Comparison of ENCODE assay signal across 35 cellular contexts in genomic region chr1:99754697-99755096, GRCh38. TPM values are rescaled to one million over a fixed set of nuclear protein-coding genes. Genes with fewer than 3 reads are reported as not detected.
DNase-seq lines count a peak whose midpoint lies in the region; ATAC-seq, FAIRE-seq and TF ChIP-seq lines count a peak whose summit lies in the region.
"Had no signal": no experiment of that assay in that cellular context is flagged by ENCODE, and none has a peak within 500 bp of the region (broad histone marks: within the 10 kb centered on the region; RNA-seq: fewer than 3 reads in every experiment).

No MANE protein-coding gene starts in this region.

- no peaks in the 10 kb centered on the region for H3K9me3 Mint-ChIP-seq in Calu3 (ENCODE audit: low read depth, unreplicated experiment)
- H3K9me3 Mint-ChIP-seq: CD4-positive, alpha-beta T cell; CD8-positive, alpha-beta T cell had no signal

- in situ Hi-C loops in HepG2 (cut with HindIII; ENCODE audit: extremely low pct_ligation_motif_present, low pct_unique_long_range_greater_than_20kb), result no loop called here

- DNase-seq in HepG2 (ENCODE audit: low spot score), result peak; percentile 45
- no peak for DNase-seq in right lobe of liver
- no peak for DNase-seq in Calu3
- no peak for DNase-seq in mesendoderm
- no peak for DNase-seq in vagina (ENCODE audit: extremely low spot score in 2 of 2)
- no peak for DNase-seq in left colon
- no peak for DNase-seq in SKM-1 (lab: John Stamatoyannopoulos, UW; ENCODE audit: unreplicated experiment)
- DNase-seq in H4 (ENCODE audit: low spot score), result no peak
- DNase-seq: 8988T; ACHN; AML-193; BE2C; C1 segment of cervical spinal cord; Caco-2; CD4-positive, alpha-beta memory T cell; CD4-positive, alpha-beta T cell; CD4-positive, CD25-positive, alpha-beta regulatory T cell; CD8-positive, alpha-beta memory T cell; CD8-positive, alpha-beta T cell; COR-L47; DMS 273 treated with DMSO at 0.1 percent for 48 hours; DMS153; DMS79; DMS79 treated with DMSO at 0.1 percent for 48 hours; DND-41; EL had no signal

- peaks cover 11% of the 10 kb centered on the region for H3K36me3 Mint-ChIP-seq in Calu3 (ENCODE audit: insufficient read depth, unreplicated experiment)
- H3K36me3 Mint-ChIP-seq: CD14-positive monocyte; CD4-positive, CD25-positive, alpha-beta regulatory T cell; CD8-positive, alpha-beta memory T cell; CD8-positive, alpha-beta T cell had no signal

- intact Hi-C loops in HepG2 (cut with micrococcal nuclease; ENCODE audit: unreplicated experiment), result loop anchor here (5.0 kb wide), 1 partner anchor 598 kb away; the partner anchor contains the start of gene CDC14A
- intact Hi-C loops in right lobe of liver (cut with DNase I), result no loop called here
- intact Hi-C loops in Calu3 (cut with micrococcal nuclease; ENCODE audit: unreplicated experiment), result no loop called here
- intact Hi-C loops in vagina (cut with DNase I), result no loop called here
- intact Hi-C loops in left colon (cut with DNase I, micrococcal nuclease), result no loop called here

- POLR2A ChIA-PET in HepG2 (lab: Yijun Ruan, JAX), result interaction anchor here (2.5 kb wide), 1 partner anchor 12 kb away, joined by 7 read pairs; the partner anchor contains the start of gene FRRS1

- no peak for FAIRE-seq in HepG2 (lab: Jason Lieb, UNC)
- FAIRE-seq: A204.1, A549, D721Med had no signal

- no peaks in the 10 kb centered on the region for H3K9me3 ChIP-seq in HepG2 (ENCODE audit: low read length)
- no peaks in the 10 kb centered on the region for H3K9me3 ChIP-seq in right lobe of liver
- no peaks in the 10 kb centered on the region for H3K9me3 ChIP-seq in vagina
- H3K9me3 ChIP-seq: A549, BE2C, Caco-2 had no signal

- H4K8ac ChIP-seq in mesendoderm (ENCODE audit: low read depth, low read length), result no peak overlapping the region

- H4K20me1 ChIP-seq in HepG2 (ENCODE audit: insufficient read depth, low read length), result no peaks in the 10 kb centered on the region
- H4K20me1 ChIP-seq: BLaER1; BLaER1 treated with 17β-estradiol and CSF1 and Interleukin-3, amounts not matched to agents 10 nM and 100 nM had no signal

- BruUV-seq in HepG2 (replicated peaks; lab: Mats Ljungman, UMichigan) (no TSS peak), Calu3 (replicated peaks; lab: Mats Ljungman, UMichigan) (no TSS peak)

- no peaks in the 10 kb centered on the region for H3K27me3 ChIP-seq in HepG2 (ENCODE audit: control insufficient read depth in 1 of 2, insufficient read depth in 2 of 2, low read length in 2 of 2)
- no peaks in the 10 kb centered on the region for H3K27me3 ChIP-seq in right lobe of liver
- no peaks in the 10 kb centered on the region for H3K27me3 ChIP-seq in mesendoderm (ENCODE audit: insufficient read depth, low read length, poor library complexity)
- no peaks in the 10 kb centered on the region for H3K27me3 ChIP-seq in vagina
- H3K27me3 ChIP-seq: BE2C; BLaER1; BLaER1 treated with 17β-estradiol and CSF1 and Interleukin-3, amounts not matched to agents 10 nM and 100 nM had no signal

- peaks cover 49% of the 10 kb centered on the region for H3K4me1 Mint-ChIP-seq in Calu3 (ENCODE audit: low read depth, unreplicated experiment)

- no peak for TF ChIP-seq RAD21 in HepG2 (CRISPR knock-in tag; IDR thresholded peaks at IDR 0.05)

- 49% methylated on average over 5 of the region's 5 CpGs for WGBS in HepG2 (ENCODE audit: low lambda C conversion rate)
- 73% methylated on average over 5 of the region's 5 CpGs for WGBS in right lobe of liver (ENCODE audit: insufficient coverage, low coverage, low lambda C conversion rate, missing lambda C conversion rate)
- WGBS in mesendoderm (ENCODE audit: extremely low coverage, insufficient coverage, low lambda C conversion rate), result no CpG with 5 or more reads among the region's 5 CpGs

- H3K4me2 ChIP-seq in HepG2 (ENCODE audit: low read depth, low read length) (peak overlapping the region; percentile 51), mesendoderm (ENCODE audit: low read length) (no peak overlapping the region)
- H3K4me2 ChIP-seq: A549; BLaER1; BLaER1 treated with 17β-estradiol and CSF1 and Interleukin-3, amounts not matched to agents 10 nM and 100 nM had no signal

- H3K9ac ChIP-seq in HepG2 (ENCODE audit: insufficient read depth, low read depth, low read length) (no peak overlapping the region), mesendoderm (ENCODE audit: low read length) (no peak overlapping the region)
- H3K9ac ChIP-seq: BLaER1; BLaER1 treated with 17β-estradiol and CSF1 and Interleukin-3, amounts not matched to agents 10 nM and 100 nM had no signal

- no peak for TF ChIP-seq POLR2A in HepG2 (IDR thresholded peaks at IDR 0.05; ENCODE audit: insufficient read depth in 1 of 2, low read depth in 2 of 2, low read length in 2 of 2)
- TF ChIP-seq POLR2A in right lobe of liver (IDR thresholded peaks at IDR 0.05), result no peak
- no peak for TF ChIP-seq POLR2A in vagina (IDR thresholded peaks at IDR 0.05)

- H2AK5ac ChIP-seq in mesendoderm (ENCODE audit: low read length), result no peak overlapping the region

- H3K27me3 Mint-ChIP-seq in Calu3 (ENCODE audit: unreplicated experiment), result no peaks in the 10 kb centered on the region
- H3K27me3 Mint-ChIP-seq: B cell; CD4-positive, alpha-beta memory T cell; CD4-positive, alpha-beta T cell had no signal

- H3K36me3 ChIP-seq in HepG2 (replicated peaks in 1 of 2; ENCODE audit: control insufficient read depth in 1 of 2, insufficient read depth in 2 of 2, low read length in 2 of 2) (no peaks in the 10 kb centered on the region), right lobe of liver (no peaks in the 10 kb centered on the region), mesendoderm (ENCODE audit: control insufficient read depth, insufficient read depth, low read length) (no peaks in the 10 kb centered on the region), vagina (no peaks in the 10 kb centered on the region)
- H3K36me3 ChIP-seq: BE2C; BLaER1; BLaER1 treated with 17β-estradiol and CSF1 and Interleukin-3, amounts not matched to agents 10 nM and 100 nM had no signal

- peak overlapping the region; percentile 31 for H3K27ac Mint-ChIP-seq in Calu3 (ENCODE audit: unreplicated experiment)
- H3K27ac Mint-ChIP-seq: B cell; CD4-positive, alpha-beta T cell; CD8-positive, alpha-beta memory T cell; CD8-positive, alpha-beta T cell had no signal

- peaks cover 3% of the 10 kb centered on the region for H3K79me1 ChIP-seq in mesendoderm (ENCODE audit: low read length)

- no peak overlapping the region for H2BK120ac ChIP-seq in mesendoderm (ENCODE audit: low read depth, low read length)

- TF ChIP-seq EP300 in HepG2 (IDR thresholded peaks at IDR 0.05; ENCODE audit: low read depth in 2 of 2, low read length in 2 of 2) (peak in 1 of 2 experiments; percentile 45; a peak in 1 of 4 replicates), HepG2 (CRISPR knock-in tag; IDR thresholded peaks at IDR 0.05; ENCODE audit: borderline replicate concordance) (no peak)

- no peak overlapping the region; a peak in 1 of 6 replicates for H3K4me3 ChIP-seq in HepG2 (replicated peaks in 1 of 3; ENCODE audit: insufficient read depth in 1 of 3, low read depth in 2 of 3, low read length in 3 of 3)
- H3K4me3 ChIP-seq in right lobe of liver, result no peak overlapping the region
- no peak overlapping the region for H3K4me3 ChIP-seq in mesendoderm (ENCODE audit: low read length)
- H3K4me3 ChIP-seq in vagina, result no peak overlapping the region
- H3K4me3 ChIP-seq: A549; BLaER1; BLaER1 treated with 17β-estradiol and CSF1 and Interleukin-3, amounts not matched to agents 10 nM and 100 nM had no signal

- ATAC-seq in HepG2 (peak; percentile 81), right lobe of liver (no peak), left colon (no peak)
- ATAC-seq: A549; CD8-positive, alpha-beta T cell had no signal

- H3K79me2 ChIP-seq in HepG2 (ENCODE audit: insufficient read depth, low read length) (peaks cover 64% of the 10 kb centered on the region), mesendoderm (ENCODE audit: control insufficient read depth, insufficient read depth, low read length) (peaks cover 3% of the 10 kb centered on the region)

- H3K23ac ChIP-seq in mesendoderm (ENCODE audit: low read length), result no peak overlapping the region

- H4K5ac ChIP-seq in mesendoderm (ENCODE audit: low read length), result no peak overlapping the region

- peak overlapping the region; percentile 19 for H2BK15ac ChIP-seq in mesendoderm (replicated peaks; ENCODE audit: low read depth)

- H2BK5ac ChIP-seq in mesendoderm (ENCODE audit: low read length), result no peak overlapping the region

- H3K4ac ChIP-seq in mesendoderm (ENCODE audit: low read depth, low read length), result no peak overlapping the region

- no peak overlapping the region for H2AFZ ChIP-seq in HepG2 (ENCODE audit: low read length)

- peak overlapping the region; percentile 0 for H3K4me3 Mint-ChIP-seq in Calu3 (ENCODE audit: low read depth, unreplicated experiment)
- H3K4me3 Mint-ChIP-seq: B cell; CD14-positive monocyte; CD4-positive, alpha-beta memory T cell; CD4-positive, alpha-beta T cell; CD4-positive, CD25-positive, alpha-beta regulatory T cell; CD8-positive, alpha-beta memory T cell; CD8-positive, alpha-beta T cell had no signal

- TF ChIP-seq CTCF in HepG2 (CRISPR knock-in tag; IDR thresholded peaks at IDR 0.05), result no peak
- TF ChIP-seq CTCF in right lobe of liver (IDR thresholded peaks at IDR 0.05), result no peak
- no peak for TF ChIP-seq CTCF in Calu3 (IDR thresholded peaks at IDR 0.05; ENCODE audit: unreplicated experiment)
- TF ChIP-seq CTCF in vagina (IDR thresholded peaks at IDR 0.05), result no peak

- CTCF ChIA-PET in HepG2 (lab: Yijun Ruan, JAX; ENCODE audit: low intra/inter-chr PET ratio, low total read pairs) (no interaction called here), Calu3 (lab: Charles Lee) (interaction anchor here (0.7 kb wide), 1 partner anchor 915 kb away, joined by 3 read pairs; no protein-coding TSS in a partner anchor)

- H3K56ac ChIP-seq in mesendoderm (ENCODE audit: low read length), result no peak overlapping the region

- peaks cover 85% of the 10 kb centered on the region for H3K4me1 ChIP-seq in HepG2 (ENCODE audit: insufficient read depth, low read length)
- H3K4me1 ChIP-seq in right lobe of liver, result peaks cover 0 to 66% (median 16%) of the 10 kb centered on the region in 4 donors
- H3K4me1 ChIP-seq in mesendoderm (ENCODE audit: control insufficient read depth, low read depth, low read length), result no peaks in the 10 kb centered on the region
- peaks cover 26% of the 10 kb centered on the region for H3K4me1 ChIP-seq in vagina
- H3K4me1 ChIP-seq: BE2C, BLaER1 had no signal

- no peak overlapping the region for H3K18ac ChIP-seq in mesendoderm (ENCODE audit: low read length)

- H3K27ac ChIP-seq in HepG2 (ENCODE audit: extremely low read length, insufficient read depth, low read length) (peak overlapping the region; percentile 68), right lobe of liver (peak overlapping the region in 1 of 3 donors; percentile 5), mesendoderm (ENCODE audit: low read depth, low read length) (no peak overlapping the region), vagina (peak overlapping the region; percentile 72)
- H3K27ac ChIP-seq: 22Rv1; BLaER1; BLaER1 treated with 17β-estradiol and CSF1 and Interleukin-3, amounts not matched to agents 10 nM and 100 nM; C4-2B had no signal

RNA-seq across cellular contexts. Expression of gene FRRS1, which starts 11.7 kb away (rescaled TPM):
- total RNA-seq in HepG2 (2016; rRNA removed; fragmentation: Illumina TruSeq; extraction: Trizol) (12.0 and 23.4 TPM in 2 replicates), right lobe of liver (10 to 100 TPM; 19.6 to 44.0 (median 31.4) TPM), Calu3 (2022) (39.1 and 46.5 TPM in 2 replicates), vagina (22.1 TPM), left colon (10 to 100 TPM; 12.3 to 22.9 TPM)
- 3.4 and 3.9 TPM in 2 replicates for total RNA-seq in HepG2 (2016; cell fraction: cytosol; rRNA removed; fragmentation: Illumina TruSeq; extraction: Trizol; ENCODE audit: low read depth)
- 13.7 and 24.0 TPM in 2 replicates for total RNA-seq in HepG2 (2016; cell fraction: insoluble cytoplasmic fraction; rRNA removed; fragmentation: Illumina TruSeq; extraction: Trizol)
- total RNA-seq in HepG2 (2016; cell fraction: membrane; rRNA removed; fragmentation: Illumina TruSeq; extraction: Trizol), result 3.8 and 5.4 TPM in 2 replicates
- total RNA-seq in HepG2 (2016; cell fraction: nucleus; rRNA removed; fragmentation: Illumina TruSeq; extraction: Trizol), result 22.5 and 26.4 TPM in 2 replicates
- 22.6 and 23.2 TPM in 2 replicates for polyA plus RNA-seq in HepG2 (2011; rRNA removed)
- polyA plus RNA-seq in HepG2 (2011; cell fraction: cytosol; rRNA removed), result 11.0 and 18.6 TPM in 2 replicates
- polyA plus RNA-seq in HepG2 (2011; cell fraction: nucleus; rRNA removed), result 12.6 and 15.7 TPM in 2 replicates
- 22.8 and 35.9 TPM in 2 replicates for polyA plus RNA-seq in HepG2 (2012)
- 0.40 and 0.52 TPM in 2 replicates for polyA plus RNA-seq in HepG2 (2016; cell fraction: cytosol; fragmentation: Illumina TruSeq; extraction: Trizol; ENCODE audit: low read depth)
- 3.2 and 3.6 TPM in 2 replicates for polyA plus RNA-seq in HepG2 (2016; cell fraction: insoluble cytoplasmic fraction; fragmentation: Illumina TruSeq; extraction: Trizol; ENCODE audit: low read depth)
- polyA plus RNA-seq in HepG2 (2016; cell fraction: membrane; fragmentation: Illumina TruSeq; extraction: Trizol; ENCODE audit: low read depth), result 0.48 and 2.5 TPM in 2 replicates
- polyA plus RNA-seq in HepG2 (2016; cell fraction: nucleus; fragmentation: Illumina TruSeq; extraction: Trizol; ENCODE audit: insufficient read depth, low read depth), result 8.7 and 11.7 TPM in 2 replicates
- 11.4 and 80.8 TPM in 2 replicates for polyA minus RNA-seq in HepG2 (2011; rRNA and poly(A)+ RNA removed; ENCODE audit: low replicate concordance)
- polyA minus RNA-seq in HepG2 (2011; cell fraction: cytosol; rRNA and poly(A)+ RNA removed), result 42.1 and 48.8 TPM in 2 replicates
- 48.9 and 62.4 TPM in 2 replicates for polyA minus RNA-seq in HepG2 (2011; cell fraction: nucleus; rRNA and poly(A)+ RNA removed)
- 3.3 TPM for polyA plus RNA-seq in mesendoderm (2013, experiment 1 of 2)
- polyA plus RNA-seq in mesendoderm (2013, experiment 2 of 2), result 3.0 TPM
- total RNA-seq in H4 (2014; rRNA removed; shearing (Covaris generic)), result 13.1 and 18.6 TPM in 2 replicates
- polyA plus RNA-seq: CD4-positive, alpha-beta memory T cell; CD8-positive, alpha-beta memory T cell had no signal
